Comparison of ENCODE assay signal across 25 cellular contexts in genomic region chr7:97357459-97357858, GRCh38.
"Had no signal": no experiment of that assay in that cellular context is flagged by ENCODE, and none has a peak within 500 bp of the region (broad histone marks: within the 10 kb centered on the region; RNA-seq: fewer than 3 reads in every experiment).

No MANE protein-coding gene starts in this region.

- H3K4me1 ChIP-seq: esophagus muscularis mucosa, foreskin keratinocyte, heart right ventricle, left ventricle myocardium inferior, lower lobe of right lung, prostate gland, right atrium auricular region, sigmoid colon, thyroid gland, vagina had no signal

- H3K4me3 ChIP-seq: esophagus muscularis mucosa, heart right ventricle, left ventricle myocardium inferior, lower lobe of right lung, prostate gland, right atrium auricular region, sigmoid colon, stomach, thyroid gland, vagina had no signal

- ATAC-seq: foreskin keratinocyte; heart right ventricle; left colon; lower lobe of right lung; naive thymus-derived CD8-positive, alpha-beta T cell; stimulated activated effector memory CD8-positive, alpha-beta T cell treated with anti-CD3 and anti-CD28 coated beads, Interleukin-12 subunit alpha, Interleukin-12 subunit beta, amount 100 ng/mL, for 72 hours had no signal

- H3K9me3 ChIP-seq: lower lobe of right lung, prostate gland, right atrium auricular region, sigmoid colon, thyroid gland, vagina had no signal

- H3K27ac ChIP-seq: esophagus muscularis mucosa, foreskin keratinocyte, heart right ventricle, left ventricle myocardium inferior, lower lobe of right lung, prostate gland, right atrium auricular region, sigmoid colon, stomach, thyroid gland, vagina had no signal

- DNase-seq: effector memory CD4-positive, alpha-beta T cell; foreskin keratinocyte; glutamatergic neuron; heart right ventricle; hippocampal formation; islet precursor cell; kidney glomerular epithelial cell; left colon; left ventricle myocardium inferior; lower lobe of right lung; naive thymus-derived CD8-positive, alpha-beta T cell; nephron progenitor cell; nucleus accumbens; sigmoid colon; stimulated activated CD4-positive, alpha-beta T cell treated with anti-CD3 and anti-CD28 coated beads, Interleukin-2, amount 100 ng/mL, for 24 hours; stimulated activated CD4-positive, alpha-beta T cell treated with anti-CD3 and anti-CD28 coated beads, Interleukin-4, amount 100 ng/mL, for 24 hours; stimulated activated naive CD4-positive, alpha-beta T cell treated with Interleukin-2 at 50 U/mL for 16 hours; stomach; thyroid gland; trophoblast cell had no signal

- H3K27me3 ChIP-seq: esophagus muscularis mucosa, foreskin keratinocyte, heart right ventricle, right atrium auricular region, sigmoid colon, stomach, thyroid gland, vagina had no signal

- H3K36me3 ChIP-seq: esophagus muscularis mucosa, heart right ventricle, left ventricle myocardium inferior, lower lobe of right lung, prostate gland, right atrium auricular region, sigmoid colon, stomach, thyroid gland, vagina had no signal
